Comparison of ENCODE assay signal across 2 cellular contexts in genomic region chr10:69655124-69655867, GRCh38.
TF ChIP-seq lines count a peak whose summit lies in the region.

No MANE protein-coding gene starts in this region.

TF ChIP-seq in H1, 55 proteins besides CTCF, POLR2A, EP300 and RAD21:
- no peak for TF ChIP-seq HDAC2 (IDR thresholded peaks at IDR 0.05; ENCODE audit: borderline replicate concordance in 1 of 2, low read depth in 2 of 2, low read length in 2 of 2)
- TF ChIP-seq CHD2 (IDR thresholded peaks at IDR 0.05; ENCODE audit: low read length) = no peak
- TF ChIP-seq KDM1A (IDR thresholded peaks at IDR 0.05; ENCODE audit: borderline replicate concordance, low read length) = no peak
- TF ChIP-seq RBBP5 (IDR thresholded peaks at IDR 0.05; ENCODE audit: borderline replicate concordance, low read depth, low read length) = no peak
- no peak for TF ChIP-seq SAP30 (IDR thresholded peaks at IDR 0.05; ENCODE audit: insufficient read depth, insufficient replicate concordance, low read length)
- TF ChIP-seq CEBPB (IDR thresholded peaks at IDR 0.05; ENCODE audit: low read depth, low read length) = no peak
- TF ChIP-seq BRCA1 (IDR thresholded peaks at IDR 0.05; ENCODE audit: low read depth, low read length) = no peak
- no peak for TF ChIP-seq RXRA (IDR thresholded peaks at IDR 0.05; ENCODE audit: insufficient read depth, low read depth, low read length)
- TF ChIP-seq SUZ12 (IDR thresholded peaks at IDR 0.05; ENCODE audit: low read length) = no peak
- TF ChIP-seq BACH1 (IDR thresholded peaks at IDR 0.05; ENCODE audit: low read length) = no peak
- TF ChIP-seq KDM4A (IDR thresholded peaks at IDR 0.05; ENCODE audit: low read depth, low read length, severe bottlenecking) = no peak
TF ChIP-seq in H1: peak in this region for 0.

TF ChIP-seq in HEK293T, 16 proteins besides CTCF, POLR2A, EP300 and RAD21:
- no peak for TF ChIP-seq FOXK2 (IDR thresholded peaks at IDR 0.05)
- TF ChIP-seq L3MBTL2 (conservative IDR thresholded peaks at IDR 0.05) = no peak
- TF ChIP-seq HDGF (IDR thresholded peaks at IDR 0.05; ENCODE audit: borderline replicate concordance) = no peak
- TF ChIP-seq SUZ12 (IDR thresholded peaks at IDR 0.05) = no peak
- TF ChIP-seq TARDBP (IDR thresholded peaks at IDR 0.05) = no peak
- TF ChIP-seq FOXA1 (IDR thresholded peaks at IDR 0.05) = no peak
- no peak for TF ChIP-seq BHLHE40 (IDR thresholded peaks at IDR 0.05; ENCODE audit: borderline replicate concordance)
- no peak for TF ChIP-seq NFRKB (IDR thresholded peaks at IDR 0.05)
- TF ChIP-seq LEF1 (IDR thresholded peaks at IDR 0.05; ENCODE audit: borderline replicate concordance) = no peak
